10 cellular contexts compared by ENCODE assay signal in the genomic region with DNA sequence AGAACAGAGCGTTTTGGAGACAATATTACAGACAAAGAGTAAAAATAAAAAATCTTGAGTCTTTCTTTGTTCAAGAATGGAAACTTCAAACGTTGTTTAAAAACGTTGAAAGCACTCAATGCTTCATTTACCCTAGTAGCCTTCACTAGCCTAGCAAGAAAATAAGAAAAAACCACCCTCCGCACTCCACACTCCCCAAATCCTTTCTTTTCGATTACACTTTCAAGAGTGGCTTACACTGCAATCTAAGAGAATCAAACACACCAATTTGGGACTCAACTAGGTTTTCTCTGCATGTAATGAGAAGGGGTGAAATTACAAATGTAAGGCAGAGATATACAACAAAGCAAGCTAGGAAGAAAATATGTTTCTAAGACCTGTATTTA. TPM values are rescaled to one million over a fixed set of nuclear protein-coding genes. Genes with fewer than 3 reads are reported as not detected.
DNase-seq lines count a peak whose midpoint lies in the region; ATAC-seq, FAIRE-seq and TF ChIP-seq lines count a peak whose summit lies in the region.
"Had no signal": no experiment of that assay in that cellular context is flagged by ENCODE, and none has a peak within 500 bp of the region (broad histone marks: within the 10 kb centered on the region; RNA-seq: fewer than 3 reads in every experiment).

No MANE protein-coding gene starts in this region.

- peaks cover 0 to 7% (median 0%) of the 10 kb centered on the region in 7 donors for H3K9me3 Mint-ChIP-seq in CD4-positive, CD25-positive, alpha-beta regulatory T cell
- peaks cover 0 to 6% (median 1%) of the 10 kb centered on the region in 3 donors for H3K9me3 Mint-ChIP-seq in IgD-negative memory B cell
- H3K9me3 Mint-ChIP-seq in astrocyte (ENCODE audit: unreplicated experiment) = no peaks in the 10 kb centered on the region
- peaks cover 0 to 25% (median 0%) of the 10 kb centered on the region in 11 donors for H3K9me3 Mint-ChIP-seq in naive thymus-derived CD4-positive, alpha-beta T cell

- peaks cover 30% of the 10 kb centered on the region for H3K79me2 ChIP-seq in astrocyte (ENCODE audit: insufficient read depth, low read length)

- H3K27ac ChIP-seq in CD4-positive, CD25-positive, alpha-beta regulatory T cell (ENCODE audit: insufficient read depth, low read length, poor library complexity, severe bottlenecking) = peak overlapping the region; percentile 85
- peak overlapping the region; percentile 85 for H3K27ac ChIP-seq in astrocyte (ENCODE audit: low read depth, low read length)
- H3K27ac ChIP-seq in naive thymus-derived CD4-positive, alpha-beta T cell (ENCODE audit: low read depth, low read length) = peak overlapping the region; percentile 93

- DNase-seq in CD4-positive, CD25-positive, alpha-beta regulatory T cell = peak in 1 of 3 donors; percentile 37
- no peak for DNase-seq in astrocyte (ENCODE audit: low read depth)
- no peak for DNase-seq in naive thymus-derived CD4-positive, alpha-beta T cell
- DNase-seq in SK-N-DZ (ENCODE audit: low spot score) = no peak
- DNase-seq: NCI-H524 had no signal

- H3K36me3 ChIP-seq in CD4-positive, CD25-positive, alpha-beta regulatory T cell (ENCODE audit: control insufficient read depth, insufficient read depth, low read length) = peaks cover 16% of the 10 kb centered on the region
- peaks cover 4% of the 10 kb centered on the region for H3K36me3 ChIP-seq in astrocyte (ENCODE audit: insufficient read depth, low read length)
- H3K36me3 ChIP-seq in naive thymus-derived CD4-positive, alpha-beta T cell (ENCODE audit: control insufficient read depth in 2 of 3, insufficient read depth in 3 of 3, low read length in 3 of 3) = peaks cover 11 to 22% (median 20%) of the 10 kb centered on the region in 3 experiments

- peaks cover 7% of the 10 kb centered on the region for H3K27me3 Mint-ChIP-seq in CD4-positive, CD25-positive, alpha-beta regulatory T cell
- H3K27me3 Mint-ChIP-seq in IgD-negative memory B cell (peaks cover 18% of the 10 kb centered on the region), astrocyte (ENCODE audit: low read depth, unreplicated experiment) (no peaks in the 10 kb centered on the region)
- peaks cover 0 to 8% (median 0%) of the 10 kb centered on the region in 5 donors for H3K27me3 Mint-ChIP-seq in naive thymus-derived CD4-positive, alpha-beta T cell

- H4K20me1 ChIP-seq in astrocyte (ENCODE audit: insufficient read depth, low read length) = peaks cover 13% of the 10 kb centered on the region

- CTCF ChIA-PET in naive thymus-derived CD4-positive, alpha-beta T cell (lab: Charles Lee) = interaction anchor here (0.8 to 4.0 kb wide), 9 partner anchors 9 to 112 kb away, joined by 3 to 36 read pairs (median 6); no protein-coding TSS in a partner anchor

- peaks cover 14 to 81% (median 37%) of the 10 kb centered on the region in 4 donors for H3K4me1 Mint-ChIP-seq in CD4-positive, CD25-positive, alpha-beta regulatory T cell
- H3K4me1 Mint-ChIP-seq in IgD-negative memory B cell = peaks cover 41 to 62% (median 55%) of the 10 kb centered on the region in 3 donors
- peaks cover 9% of the 10 kb centered on the region for H3K4me1 Mint-ChIP-seq in astrocyte (ENCODE audit: low read depth, unreplicated experiment)
- peaks cover 17 to 80% (median 48%) of the 10 kb centered on the region in 7 donors for H3K4me1 Mint-ChIP-seq in naive thymus-derived CD4-positive, alpha-beta T cell

- intact Hi-C loops in naive thymus-derived CD4-positive, alpha-beta T cell (cut with micrococcal nuclease) = loop anchor here (2.0 to 5.0 kb wide), 3 partner anchors 33 to 173 kb away; no protein-coding TSS in a partner anchor

- POLR2A ChIA-PET in naive thymus-derived CD4-positive, alpha-beta T cell (lab: Charles Lee) = interaction anchor here (0.6 to 24.0 kb wide), 14 partner anchors 7 to 206 kb away, joined by 3 to 1322 read pairs (median 24); no protein-coding TSS in a partner anchor

- H3K9ac ChIP-seq in astrocyte (ENCODE audit: low read length) = peak overlapping the region; percentile 100

- H3K4me3 ChIP-seq in CD4-positive, CD25-positive, alpha-beta regulatory T cell (ENCODE audit: low read depth, low read length) = peak overlapping the region; percentile 98
- H3K4me3 ChIP-seq in astrocyte (ENCODE audit: insufficient read depth, low read depth, low read length) = no peak overlapping the region
- H3K4me3 ChIP-seq in naive thymus-derived CD4-positive, alpha-beta T cell (ENCODE audit: low read length) = peak overlapping the region; percentile 57

- no peak for ATAC-seq in CD4-positive, CD25-positive, alpha-beta regulatory T cell (ENCODE audit: low read depth in 2 of 2)
- ATAC-seq in naive thymus-derived CD4-positive, alpha-beta T cell = no peak
- ATAC-seq in HG03442 (IDR thresholded peaks at IDR 0.05; ENCODE audit: unreplicated experiment) (no peak), GM19023 (IDR thresholded peaks at IDR 0.05; ENCODE audit: unreplicated experiment) (no peak), HG03175 (IDR thresholded peaks at IDR 0.05; ENCODE audit: unreplicated experiment) (no peak)
- ATAC-seq: HCT116 had no signal

- peak overlapping the region; percentile 95 to 100 (median 97) for H3K4me3 Mint-ChIP-seq in CD4-positive, CD25-positive, alpha-beta regulatory T cell
- H3K4me3 Mint-ChIP-seq in IgD-negative memory B cell (peak overlapping the region; percentile 47 to 98 (median 89)), astrocyte (ENCODE audit: unreplicated experiment) (no peak overlapping the region)
- peak overlapping the region; percentile 92 to 99 (median 96) for H3K4me3 Mint-ChIP-seq in naive thymus-derived CD4-positive, alpha-beta T cell

- H3K27ac Mint-ChIP-seq in CD4-positive, CD25-positive, alpha-beta regulatory T cell = peak overlapping the region; percentile 90 to 100 (median 95)
- peak overlapping the region; percentile 71 to 98 (median 93) for H3K27ac Mint-ChIP-seq in IgD-negative memory B cell
- no peak overlapping the region for H3K27ac Mint-ChIP-seq in astrocyte (ENCODE audit: unreplicated experiment)
- peak overlapping the region; percentile 92 to 100 (median 98) for H3K27ac Mint-ChIP-seq in naive thymus-derived CD4-positive, alpha-beta T cell

- no peak overlapping the region for H2AFZ ChIP-seq in astrocyte (ENCODE audit: low read depth, low read length)

- no peak for TF ChIP-seq CTCF in astrocyte (IDR thresholded peaks at IDR 0.05; ENCODE audit: insufficient read depth, low read depth, low read length)

- H3K27me3 ChIP-seq in CD4-positive, CD25-positive, alpha-beta regulatory T cell (ENCODE audit: control insufficient read depth, insufficient read depth, low read length) = no peaks in the 10 kb centered on the region
- no peaks in the 10 kb centered on the region for H3K27me3 ChIP-seq in astrocyte (ENCODE audit: insufficient read depth, low read length)
- no peaks in the 10 kb centered on the region for H3K27me3 ChIP-seq in naive thymus-derived CD4-positive, alpha-beta T cell (ENCODE audit: control insufficient read depth in 2 of 2, insufficient read depth in 2 of 2, low read length in 2 of 2)

- H3K9me3 ChIP-seq in CD4-positive, CD25-positive, alpha-beta regulatory T cell (ENCODE audit: control insufficient read depth in 2 of 2, low read length in 2 of 2) = no peaks in the 10 kb centered on the region
- H3K9me3 ChIP-seq in astrocyte (ENCODE audit: insufficient read depth, low read depth, low read length) = no peaks in the 10 kb centered on the region
- H3K9me3 ChIP-seq in naive thymus-derived CD4-positive, alpha-beta T cell (ENCODE audit: control insufficient read depth in 2 of 3, low read length in 3 of 3) = no peaks in the 10 kb centered on the region

- FAIRE-seq in astrocyte (lab: Jason Lieb, UNC) = peak; percentile 97

- peaks cover 21% of the 10 kb centered on the region for H3K36me3 Mint-ChIP-seq in CD4-positive, CD25-positive, alpha-beta regulatory T cell
- peaks cover 16% of the 10 kb centered on the region for H3K36me3 Mint-ChIP-seq in IgD-negative memory B cell
- H3K36me3 Mint-ChIP-seq in astrocyte (ENCODE audit: low read depth, unreplicated experiment) = peaks cover 11% of the 10 kb centered on the region
- H3K36me3 Mint-ChIP-seq in naive thymus-derived CD4-positive, alpha-beta T cell = peaks cover 11 to 41% (median 31%) of the 10 kb centered on the region in 5 donors

- no peak overlapping the region for H3K4me2 ChIP-seq in astrocyte (ENCODE audit: low read length)

- H3K4me1 ChIP-seq in CD4-positive, CD25-positive, alpha-beta regulatory T cell (ENCODE audit: control insufficient read depth, insufficient read depth, low read length, poor library complexity, severe bottlenecking) = peaks cover 69% of the 10 kb centered on the region
- H3K4me1 ChIP-seq in astrocyte (ENCODE audit: insufficient read depth, low read length) = peaks cover 19% of the 10 kb centered on the region
- H3K4me1 ChIP-seq in naive thymus-derived CD4-positive, alpha-beta T cell (ENCODE audit: control insufficient read depth in 2 of 2, insufficient read depth in 2 of 2, low read length in 2 of 2) = peaks cover 47 to 55% of the 10 kb centered on the region in 2 donors

RNA-seq across cellular contexts. Expression of a gene that starts 4.7 kb away (rescaled TPM):
- total RNA-seq in CD4-positive, CD25-positive, alpha-beta regulatory T cell = 6,725 TPM
- over 10,000 TPM; 30,486 to 36,942 (median 35,671) TPM for polyA plus RNA-seq in CD4-positive, CD25-positive, alpha-beta regulatory T cell
- 19,114 TPM for polyA plus RNA-seq in IgD-negative memory B cell
- total RNA-seq in astrocyte = 3,722 and 4,388 TPM in 2 replicates
- over 10,000 TPM in 1 of 5 experiments, 1,000 to 10,000 TPM in 4; 3,911 to 13,454 (median 4,935) TPM for total RNA-seq in naive thymus-derived CD4-positive, alpha-beta T cell
- polyA plus RNA-seq in naive thymus-derived CD4-positive, alpha-beta T cell = over 10,000 TPM; 26,512 to 30,787 TPM
- 1,181 and 1,320 TPM in 2 replicates for polyA plus RNA-seq in SK-N-DZ (2014; cell fraction: cytosol; rRNA removed)
- polyA plus RNA-seq in SK-N-DZ (2014; cell fraction: nucleus; rRNA removed) = 393 and 471 TPM in 2 replicates
